In the genomic region with DNA sequence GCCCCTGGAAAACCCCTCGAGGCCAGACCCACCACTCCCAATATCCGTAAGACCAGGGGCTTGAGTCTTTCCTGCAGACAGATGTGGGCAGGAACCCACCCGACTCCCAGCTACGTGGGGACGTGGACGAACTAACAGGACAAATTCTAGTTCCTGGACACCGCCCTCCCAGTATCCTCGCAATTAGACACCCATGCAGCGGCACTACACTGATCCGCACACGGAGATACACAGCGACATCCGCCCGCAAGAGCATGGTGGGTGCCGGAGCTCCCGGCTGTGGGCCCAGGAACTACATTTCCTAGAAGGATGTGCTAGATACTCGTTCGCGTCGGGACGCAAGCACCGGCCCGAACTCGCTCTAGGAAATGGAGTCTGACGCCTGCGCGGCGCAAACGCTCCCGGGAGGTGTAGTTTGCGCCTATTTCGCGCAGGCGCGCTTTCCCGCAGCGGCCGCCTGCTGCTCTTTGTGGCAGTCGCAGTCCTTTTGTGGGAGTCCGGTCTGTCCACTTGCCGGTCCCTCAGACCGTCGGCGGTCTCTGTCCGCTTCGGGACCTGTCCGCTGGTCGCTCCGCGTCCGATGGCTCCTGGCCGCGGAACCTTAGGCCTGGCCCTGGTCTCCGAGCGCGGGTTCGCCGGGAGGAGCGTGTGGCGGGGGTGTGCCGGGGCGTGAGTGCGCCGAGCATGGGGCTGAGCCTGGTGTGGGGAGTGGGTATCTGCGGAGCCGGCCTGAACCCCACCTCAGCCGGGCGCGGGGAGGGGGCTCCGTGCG, we compare ENCODE assay signal across 8 cellular contexts. TPM values are rescaled to one million over a fixed set of nuclear protein-coding genes. Genes with fewer than 3 reads are reported as not detected.
A peak's percentile ranks its signal among the peaks of the same experiment; 100 is the strongest.
DNase-seq lines count a peak whose midpoint lies in the region; ATAC-seq and TF ChIP-seq lines count a peak whose summit lies in the region.

TSS of gene ZNF74 (plus strand) at position 447 of the 772 bp plus-strand sequence. CDS start 478 bp downstream, outside the sequence.

- H3K9me3 ChIP-seq in ES-I3 (ENCODE audit: control insufficient read depth, insufficient read depth, low read length), result no peaks in the 10 kb centered on the region; the same call in 1 of the 2 replicates
- no peaks in the 10 kb centered on the region for H3K9me3 ChIP-seq in right atrium auricular region
- no peaks in the 10 kb centered on the region for H3K9me3 ChIP-seq in upper lobe of right lung

- peaks cover 22% of the 10 kb centered on the region for H3K4me1 Mint-ChIP-seq in T-helper 2 cell treated with Interferon-gamma antibody and Interleukin-4, amounts not matched to agents 5 μg/mL and 100 μg/mL, for 36 hours (ENCODE audit: low read depth)
- H3K4me1 Mint-ChIP-seq in progenitor cell of endocrine pancreas (ENCODE audit: low read depth), result peaks cover 31% of the 10 kb centered on the region

- H3K4me3 Mint-ChIP-seq in T-helper 2 cell treated with Interferon-gamma antibody and Interleukin-4, amounts not matched to agents 5 μg/mL and 100 μg/mL, for 36 hours, result peak within 1 kb of the TSS; percentile 88
- H3K4me3 Mint-ChIP-seq in progenitor cell of endocrine pancreas (ENCODE audit: low read depth), result peak within 1 kb of the TSS; percentile 90

- intact Hi-C loops in upper lobe of right lung (cut with DNase I), result no loop called here

- peak within 1 kb of the TSS; percentile 79 for H3K9ac ChIP-seq in ES-I3 (ENCODE audit: low read depth, low read length)

- H3K4me1 ChIP-seq in ES-I3 (ENCODE audit: insufficient read depth, low read length), result peaks cover 9% of the 10 kb centered on the region; the same call in 1 of the 2 replicates
- peaks cover 0 to 19% of the 10 kb centered on the region in 2 donors for H3K4me1 ChIP-seq in right atrium auricular region
- H3K4me1 ChIP-seq in upper lobe of right lung, result peaks cover 23% of the 10 kb centered on the region

- TF ChIP-seq CTCF in HFF-Myc (IDR thresholded peaks at IDR 0.05; ENCODE audit: low read depth, low read length, missing control alignments) (no peak), right atrium auricular region (IDR thresholded peaks at IDR 0.05) (peak in 1 of 2 donors; percentile 22), progenitor cell of endocrine pancreas (IDR thresholded peaks at IDR 0.05; ENCODE audit: unreplicated experiment) (peak; percentile 10), upper lobe of right lung (IDR thresholded peaks at IDR 0.05) (no peak)

- H3K36me3 Mint-ChIP-seq in T-helper 2 cell treated with Interferon-gamma antibody and Interleukin-4, amounts not matched to agents 5 μg/mL and 100 μg/mL, for 36 hours (ENCODE audit: low read depth), result peaks cover 2% of the 10 kb centered on the region
- peaks cover 3% of the 10 kb centered on the region for H3K36me3 Mint-ChIP-seq in progenitor cell of endocrine pancreas (ENCODE audit: insufficient read depth)

- H3K27me3 Mint-ChIP-seq in T-helper 2 cell treated with Interferon-gamma antibody and Interleukin-4, amounts not matched to agents 5 μg/mL and 100 μg/mL, for 36 hours (ENCODE audit: low read depth), result no peaks in the 10 kb centered on the region
- no peaks in the 10 kb centered on the region for H3K27me3 Mint-ChIP-seq in progenitor cell of endocrine pancreas

- ATAC-seq in upper lobe of right lung, result peak; percentile 97

- H3K4me3 ChIP-seq in HFF-Myc (replicated peaks; ENCODE audit: low read depth, low read length) (peak within 1 kb of the TSS; percentile 64), right atrium auricular region (peak within 1 kb of the TSS; percentile 65 to 70), upper lobe of right lung (peak within 1 kb of the TSS; percentile 92)

- H3K36me3 ChIP-seq in ES-I3 (ENCODE audit: insufficient read depth, low read length), result no peaks in the 10 kb centered on the region
- no peaks in the 10 kb centered on the region for H3K36me3 ChIP-seq in right atrium auricular region
- H3K36me3 ChIP-seq in upper lobe of right lung, result no peaks in the 10 kb centered on the region

- H3K27ac ChIP-seq in right atrium auricular region, result peak within 1 kb of the TSS; percentile 66 to 74
- H3K27ac ChIP-seq in upper lobe of right lung, result peak within 1 kb of the TSS; percentile 82

- DNase-seq in HFF-Myc (ENCODE audit: extremely low read depth, low read depth) (peak; percentile 77), NCI-H146 treated with DMSO at 0.1 percent for 48 hours (lab: John Stamatoyannopoulos, UW; ENCODE audit: unreplicated experiment) (peak; percentile 82), anterior cingulate cortex (lab: John Stamatoyannopoulos, UW) (peak; percentile 37 to 94 (median 86)), right atrium auricular region (ENCODE audit: low spot score) (peak; percentile 88), progenitor cell of endocrine pancreas (ENCODE audit: low spot score, unreplicated experiment) (peak; percentile 72), upper lobe of right lung (peak; percentile 96)
- peak; percentile 84 for DNase-seq in T-helper 2 cell treated with Interferon-gamma antibody and Interleukin-4, amounts not matched to agents 5 μg/mL and 100 μg/mL, for 36 hours (ENCODE audit: low spot score)

- H3K27me3 ChIP-seq in right atrium auricular region, result no peaks in the 10 kb centered on the region
- H3K27me3 ChIP-seq in upper lobe of right lung, result no peaks in the 10 kb centered on the region

- no peaks in the 10 kb centered on the region for H3K9me3 Mint-ChIP-seq in T-helper 2 cell treated with Interferon-gamma antibody and Interleukin-4, amounts not matched to agents 5 μg/mL and 100 μg/mL, for 36 hours
- no peaks in the 10 kb centered on the region for H3K9me3 Mint-ChIP-seq in progenitor cell of endocrine pancreas (ENCODE audit: low read depth)

- H3K27ac Mint-ChIP-seq in T-helper 2 cell treated with Interferon-gamma antibody and Interleukin-4, amounts not matched to agents 5 μg/mL and 100 μg/mL, for 36 hours, result peak within 1 kb of the TSS; percentile 90
- peak within 1 kb of the TSS; percentile 98 for H3K27ac Mint-ChIP-seq in progenitor cell of endocrine pancreas

RNA-seq across cellular contexts. Expression of gene ZNF74, which starts in this region (rescaled TPM):
- total RNA-seq in right atrium auricular region (1 to 10 TPM; 5.6 to 6.3 TPM), progenitor cell of endocrine pancreas (48.8 and 52.1 TPM in 2 replicates), upper lobe of right lung (10.7 TPM)

Comparison
In these comparisons a context has a peak if more than half of its experiments do, and no peak if none do; other contexts are left out.
1. Peak in every context shown above with its lines: DNase-seq, ATAC-seq, H3K4me3 ChIP-seq and H3K27ac ChIP-seq.